Comparison of ENCODE assay signal across 16 cellular contexts in genomic region chr11:87114093-87114492, GRCh38.
"Had no signal": no experiment of that assay in that cellular context is flagged by ENCODE, and none has a peak within 500 bp of the region (broad histone marks: within the 10 kb centered on the region; RNA-seq: fewer than 3 reads in every experiment).

No MANE protein-coding gene starts in this region.

- H3K4me1 ChIP-seq: breast epithelium, upper lobe of right lung had no signal

- FAIRE-seq: TTC549 had no signal

- H3K27me3 ChIP-seq: adrenal gland, breast epithelium, upper lobe of right lung had no signal

- H3K4me3 ChIP-seq: adrenal gland, breast epithelium, upper lobe of right lung had no signal

- H3K9me3 ChIP-seq: adrenal gland, breast epithelium, upper lobe of right lung had no signal

- H3K36me3 ChIP-seq: adrenal gland, breast epithelium, upper lobe of right lung had no signal

- H3K27ac ChIP-seq: breast epithelium, epithelial cell of prostate, upper lobe of right lung had no signal

- DNase-seq: activated CD4-positive, alpha-beta T cell treated with anti-CD3 and anti-CD28 coated beads, Interleukin-2, amount 10 ng/mL, durations not matched to agents 7 days and 5 days; activated CD4-positive, CD25-positive, alpha-beta regulatory T cell; activated CD8-positive, alpha-beta memory T cell treated with anti-CD3 and anti-CD28 coated beads for 24 hours; activated naive CD4-positive, alpha-beta T cell treated with anti-CD3 and anti-CD28 coated beads, Interleukin-2, amount 10 ng/mL, durations not matched to agents 7 days and 5 days; adrenal gland; glutamatergic neuron; left colon; mammary epithelial cell; stimulated activated CD4-positive, alpha-beta T cell treated with anti-CD3 and anti-CD28 coated beads, Interleukin-12 subunit alpha, Interleukin-12 subunit beta, amount 100 ng/mL, for 4 hours; stimulated activated CD4-positive, alpha-beta T cell treated with anti-CD3 and anti-CD28 coated beads, Interleukin-2, amount 100 ng/mL, for 48 hours; stimulated activated naive CD4-positive, alpha-beta T cell treated with Interleukin-2 at 50 U/mL for 16 hours; T-helper 2 cell; upper lobe of right lung had no signal
